ENCODE assay signal across 32 cellular contexts in genomic region chrX:21744060-21744459, GRCh38. TPM values are rescaled to one million over a fixed set of nuclear protein-coding genes. Genes with fewer than 3 reads are reported as not detected.
"Had no signal": no experiment of that assay in that cellular context is flagged by ENCODE, and none has a peak within 500 bp of the region (broad histone marks: within the 10 kb centered on the region; RNA-seq: fewer than 3 reads in every experiment).

No MANE protein-coding gene starts in this region.

- FAIRE-seq: keratinocyte had no signal

- H3K4me1 ChIP-seq: left lung, lower lobe of right lung, tibial artery, upper lobe of right lung, uterus had no signal

- H3K36me3 Mint-ChIP-seq: naive thymus-derived CD4-positive, alpha-beta T cell; natural killer cell treated with Interleukin-12 subunit alpha and Interleukin-12 subunit beta and Interleukin-15 and Interleukin-18, amount 100 ng/mL, for 72 hours had no signal

- H3K4me3 Mint-ChIP-seq: naive thymus-derived CD4-positive, alpha-beta T cell; natural killer cell treated with Interleukin-12 subunit alpha and Interleukin-12 subunit beta and Interleukin-15 and Interleukin-18, amount 100 ng/mL, for 72 hours; stimulated activated naive CD8-positive, alpha-beta T cell treated with anti-CD3 and anti-CD28 coated beads, Interleukin-15, Interleukin-2, amounts not matched to agents 100 ng/mL and 50 ng/mL, for 24 hours had no signal

- H3K9me3 Mint-ChIP-seq: naive thymus-derived CD4-positive, alpha-beta T cell; natural killer cell treated with Interleukin-12 subunit alpha and Interleukin-12 subunit beta and Interleukin-15 and Interleukin-18, amount 100 ng/mL, for 72 hours; stimulated activated naive CD8-positive, alpha-beta T cell treated with anti-CD3 and anti-CD28 coated beads, Interleukin-15, Interleukin-2, amounts not matched to agents 100 ng/mL and 50 ng/mL, for 24 hours had no signal

- H3K36me3 ChIP-seq: heart right ventricle, left lung, lower lobe of right lung, ovary, suprapubic skin, thoracic aorta, tibial artery, upper lobe of right lung, uterus had no signal

- ATAC-seq: heart right ventricle; left cardiac atrium; left lung; lower lobe of right lung; naive thymus-derived CD4-positive, alpha-beta T cell; natural killer cell treated with Interleukin-12 subunit alpha and Interleukin-12 subunit beta and Interleukin-15 and Interleukin-18, amount 100 ng/mL, for 72 hours; right cardiac atrium; sciatic nerve; upper lobe of right lung had no signal

- H3K27ac Mint-ChIP-seq: naive thymus-derived CD4-positive, alpha-beta T cell; natural killer cell treated with Interleukin-12 subunit alpha and Interleukin-12 subunit beta and Interleukin-15 and Interleukin-18, amount 100 ng/mL, for 72 hours; progenitor cell of endocrine pancreas; stimulated activated naive CD8-positive, alpha-beta T cell treated with anti-CD3 and anti-CD28 coated beads, Interleukin-15, Interleukin-2, amounts not matched to agents 100 ng/mL and 50 ng/mL, for 24 hours had no signal

- H3K27me3 ChIP-seq: hepatocyte, left lung, ovary, suprapubic skin, tibial artery, upper lobe of right lung, uterus had no signal

- DNase-seq: heart right ventricle; kidney glomerular epithelial cell; left cardiac atrium; left lung; lower lobe of right lung; mammary epithelial cell; mesenchymal stem cell; naive thymus-derived CD4-positive, alpha-beta T cell; ovary; retina; right cardiac atrium; stimulated activated CD4-positive, alpha-beta T cell treated with anti-CD3 and anti-CD28 coated beads, Interleukin-12 subunit alpha, Interleukin-12 subunit beta, amount 100 ng/mL, for 4 hours; stimulated activated CD4-positive, alpha-beta T cell treated with anti-CD3 and anti-CD28 coated beads, Interleukin-15, amount 100 ng/mL, for 24 hours; stimulated activated CD4-positive, alpha-beta T cell treated with anti-CD3 and anti-CD28 coated beads, Interleukin-2, amount 100 ng/mL, for 24 hours; stimulated activated CD4-positive, alpha-beta T cell treated with anti-CD3 and anti-CD28 coated beads, Interleukin-4, amount 100 ng/mL, for 1 hour; stimulated activated naive CD4-positive, alpha-beta T cell; tibial artery; trophoblast cell; upper lobe of right lung; uterus had no signal

- H3K4me1 Mint-ChIP-seq: naive thymus-derived CD4-positive, alpha-beta T cell had no signal

- H3K9me3 ChIP-seq: heart right ventricle, left lung, lower lobe of right lung, ovary, suprapubic skin, thoracic aorta, tibial artery, upper lobe of right lung, uterus had no signal

- H3K4me3 ChIP-seq: heart right ventricle, hepatocyte, left lung, lower lobe of right lung, ovary, skin epidermis, suprapubic skin, thoracic aorta, tibial artery, upper lobe of right lung, uterus had no signal

RNA-seq across cellular contexts. Expression of gene SMPX, which starts 13.9 kb away (rescaled TPM):
- total RNA-seq: left lung; lower lobe of right lung; mammary epithelial cell; mononuclear cell; naive thymus-derived CD4-positive, alpha-beta T cell; natural killer cell treated with Interleukin-12 subunit alpha and Interleukin-12 subunit beta and Interleukin-15 and Interleukin-18, amount 100 ng/mL, for 72 hours; omental fat pad; progenitor cell of endocrine pancreas; sciatic nerve; subcutaneous adipose tissue; suprapubic skin; upper lobe of right lung had no signal
